Comparison of ENCODE assay signal across 27 cellular contexts in the genomic region with DNA sequence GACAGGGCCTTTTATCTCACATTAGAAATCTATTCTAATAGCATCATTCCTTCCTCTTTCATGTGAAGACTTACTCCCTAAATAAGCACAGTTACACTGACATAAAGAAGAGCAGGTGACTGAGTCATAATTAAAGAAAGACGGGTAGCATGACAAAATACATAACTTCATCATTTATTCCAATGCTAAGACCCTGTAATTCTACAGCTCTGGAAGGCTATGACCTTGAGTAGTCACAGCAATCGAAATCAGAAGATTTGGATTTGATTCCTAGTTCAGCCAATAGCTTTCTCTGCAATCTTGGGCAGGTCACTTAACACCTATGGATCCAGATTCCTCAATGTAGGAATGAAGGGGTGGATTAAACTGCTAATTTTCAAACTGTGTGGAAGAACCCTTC. TPM values are rescaled to one million over a fixed set of nuclear protein-coding genes. Genes with fewer than 3 reads are reported as not detected.
DNase-seq lines count a peak whose midpoint lies in the region; ATAC-seq, FAIRE-seq and TF ChIP-seq lines count a peak whose summit lies in the region.
"Had no signal": no experiment of that assay in that cellular context is flagged by ENCODE, and none has a peak within 500 bp of the region (broad histone marks: within the 10 kb centered on the region; RNA-seq: fewer than 3 reads in every experiment).

No MANE protein-coding gene starts in this region.

- no peaks in the 10 kb centered on the region for H3K4me1 ChIP-seq in HepG2 (ENCODE audit: insufficient read depth, low read length)
- no peaks in the 10 kb centered on the region for H3K4me1 ChIP-seq in right lobe of liver
- H3K4me1 ChIP-seq: A549, Caco-2 had no signal

- H3K27me3 Mint-ChIP-seq in activated CD4-positive, alpha-beta T cell treated with anti-CD3 and anti-CD28 coated beads for 36 hours: no peaks in the 10 kb centered on the region
- no peaks in the 10 kb centered on the region for H3K27me3 Mint-ChIP-seq in memory B cell
- H3K27me3 Mint-ChIP-seq: B cell; CD4-positive, alpha-beta T cell had no signal

- H3K4me1 Mint-ChIP-seq in activated CD4-positive, alpha-beta T cell treated with anti-CD3 and anti-CD28 coated beads for 36 hours: peaks cover 19% of the 10 kb centered on the region
- peaks cover 14% of the 10 kb centered on the region for H3K4me1 Mint-ChIP-seq in memory B cell

- no peak for TF ChIP-seq RAD21 in HepG2 (CRISPR knock-in tag; IDR thresholded peaks at IDR 0.05)

- H3K79me2 ChIP-seq in HepG2 (ENCODE audit: insufficient read depth, low read length): peaks cover 46% of the 10 kb centered on the region

- TF ChIP-seq EP300 in HepG2 (IDR thresholded peaks at IDR 0.05; ENCODE audit: low read depth in 2 of 2, low read length in 2 of 2) (no peak), HepG2 (CRISPR knock-in tag; IDR thresholded peaks at IDR 0.05; ENCODE audit: borderline replicate concordance) (no peak)

- no peak overlapping the region for H3K9ac ChIP-seq in HepG2 (ENCODE audit: insufficient read depth, low read depth, low read length)
- H3K9ac ChIP-seq: BLaER1 treated with 17β-estradiol and CSF1 and Interleukin-3, amounts not matched to agents 10 nM and 100 nM had no signal

- H3K27me3 ChIP-seq in HepG2 (ENCODE audit: control insufficient read depth in 1 of 2, insufficient read depth in 2 of 2, low read length in 2 of 2) (no peaks in the 10 kb centered on the region), right lobe of liver (no peaks in the 10 kb centered on the region)
- H3K27me3 ChIP-seq: BLaER1 treated with 17β-estradiol and CSF1 and Interleukin-3, amounts not matched to agents 10 nM and 100 nM had no signal

- no peak overlapping the region for H2AFZ ChIP-seq in HepG2 (ENCODE audit: low read length)

- in situ Hi-C loops in HepG2 (cut with HindIII; ENCODE audit: extremely low pct_ligation_motif_present, low pct_unique_long_range_greater_than_20kb): no loop called here

- WGBS in HepG2 (ENCODE audit: low lambda C conversion rate): 87% methylated on average over 2 of the region's 2 CpGs
- 83% methylated on average over 2 of the region's 2 CpGs for WGBS in right lobe of liver (ENCODE audit: insufficient coverage, low coverage, low lambda C conversion rate, missing lambda C conversion rate)

- ATAC-seq in activated CD4-positive, alpha-beta T cell treated with anti-CD3 and anti-CD28 coated beads for 36 hours: peak; percentile 33
- ATAC-seq in HepG2 (no peak), right lobe of liver (no peak), memory B cell (ENCODE audit: low read depth) (no peak)
- ATAC-seq: A549; CD8-positive, alpha-beta T cell; GM12878 had no signal

- peaks cover 18 to 66% of the 10 kb centered on the region in 2 experiments for H3K36me3 ChIP-seq in HepG2 (replicated peaks in 1 of 2; ENCODE audit: control insufficient read depth in 1 of 2, insufficient read depth in 2 of 2, low read length in 2 of 2)
- peaks cover 0 to 17% (median 3%) of the 10 kb centered on the region in 4 donors for H3K36me3 ChIP-seq in right lobe of liver

- H3K4me3 ChIP-seq in HepG2 (replicated peaks in 1 of 3; ENCODE audit: insufficient read depth in 1 of 3, low read depth in 2 of 3, low read length in 3 of 3) (no peak overlapping the region), right lobe of liver (no peak overlapping the region)
- H3K4me3 ChIP-seq: A549; BLaER1 treated with 17β-estradiol and CSF1 and Interleukin-3, amounts not matched to agents 10 nM and 100 nM; GM12878 had no signal

- no peak overlapping the region for H3K4me3 Mint-ChIP-seq in activated CD4-positive, alpha-beta T cell treated with anti-CD3 and anti-CD28 coated beads for 36 hours
- H3K4me3 Mint-ChIP-seq in memory B cell: no peak overlapping the region
- H3K4me3 Mint-ChIP-seq: B cell; CD4-positive, alpha-beta T cell; CD8-positive, alpha-beta T cell had no signal

- H3K27ac ChIP-seq in HepG2 (ENCODE audit: extremely low read length, insufficient read depth, low read length) (no peak overlapping the region), right lobe of liver (no peak overlapping the region)
- H3K27ac ChIP-seq: 22Rv1; A549; BLaER1 treated with 17β-estradiol and CSF1 and Interleukin-3, amounts not matched to agents 10 nM and 100 nM; C4-2B had no signal

- H3K4me2 ChIP-seq in HepG2 (ENCODE audit: low read depth, low read length): no peak overlapping the region
- H3K4me2 ChIP-seq: A549; BLaER1 treated with 17β-estradiol and CSF1 and Interleukin-3, amounts not matched to agents 10 nM and 100 nM had no signal

- TF ChIP-seq CTCF in HepG2 (CRISPR knock-in tag; IDR thresholded peaks at IDR 0.05): no peak
- no peak for TF ChIP-seq CTCF in right lobe of liver (IDR thresholded peaks at IDR 0.05)
- no peak for TF ChIP-seq CTCF in D721Med (IDR thresholded peaks at IDR 0.05; ENCODE audit: insufficient read depth, missing control alignments)

- no peak overlapping the region for H3K27ac Mint-ChIP-seq in activated CD4-positive, alpha-beta T cell treated with anti-CD3 and anti-CD28 coated beads for 36 hours
- H3K27ac Mint-ChIP-seq in memory B cell: peak overlapping the region; percentile 24
- H3K27ac Mint-ChIP-seq: B cell; CD4-positive, alpha-beta T cell; CD8-positive, alpha-beta T cell had no signal

- H3K9me3 ChIP-seq in HepG2 (ENCODE audit: low read length) (no peaks in the 10 kb centered on the region), right lobe of liver (no peaks in the 10 kb centered on the region)
- H3K9me3 ChIP-seq: A549; BLaER1 treated with 17β-estradiol and CSF1 and Interleukin-3, amounts not matched to agents 10 nM and 100 nM; Caco-2 had no signal

- no TSS peak for BruUV-seq in HepG2 (replicated peaks; lab: Mats Ljungman, UMichigan)

- peaks cover 46% of the 10 kb centered on the region for H4K20me1 ChIP-seq in HepG2 (ENCODE audit: insufficient read depth, low read length)

- CTCF ChIA-PET in activated CD4-positive, alpha-beta T cell treated with anti-CD3 and anti-CD28 coated beads for 36 hours (lab: Charles Lee): interaction anchor here (0.6 kb wide), 1 partner anchor 708 kb away, joined by 3 read pairs; no protein-coding TSS in a partner anchor
- CTCF ChIA-PET in HepG2 (lab: Yijun Ruan, JAX; ENCODE audit: low intra/inter-chr PET ratio, low total read pairs): no interaction called here

- no peak for DNase-seq in activated CD4-positive, alpha-beta T cell treated with anti-CD3 and anti-CD28 coated beads for 36 hours
- DNase-seq in activated CD4-positive, alpha-beta T cell treated with anti-CD3 and anti-CD28 coated beads, Interleukin-2, amount 50 U/mL, for 48 hours: no peak
- DNase-seq in HepG2 (ENCODE audit: low spot score) (no peak), right lobe of liver (no peak), D721Med (ENCODE audit: insufficient read length, low spot score) (no peak), memory B cell (ENCODE audit: low spot score in 2 of 2) (no peak), SW 1271 (lab: John Stamatoyannopoulos, UW) (no peak)
- DNase-seq: AML-193; Caco-2; Calu3; CD4-positive, alpha-beta T cell; CD8-positive, alpha-beta T cell; DMS 273 treated with DMSO at 0.1 percent for 48 hours; DMS153; DMS53; DMS79; DND-41; EL; GDM1 had no signal

- H3K9me3 Mint-ChIP-seq in activated CD4-positive, alpha-beta T cell treated with anti-CD3 and anti-CD28 coated beads for 36 hours (ENCODE audit: low read depth): no peaks in the 10 kb centered on the region
- no peaks in the 10 kb centered on the region for H3K9me3 Mint-ChIP-seq in memory B cell
- H3K9me3 Mint-ChIP-seq: CD4-positive, alpha-beta T cell; CD8-positive, alpha-beta T cell had no signal

- intact Hi-C loops in activated CD4-positive, alpha-beta T cell treated with anti-CD3 and anti-CD28 coated beads for 36 hours (cut with DNase I, micrococcal nuclease): no loop called here
- intact Hi-C loops in HepG2 (cut with micrococcal nuclease; ENCODE audit: unreplicated experiment): no loop called here
- intact Hi-C loops in right lobe of liver (cut with DNase I): no loop called here

- TF ChIP-seq POLR2A in HepG2 (IDR thresholded peaks at IDR 0.05; ENCODE audit: insufficient read depth in 1 of 2, low read depth in 2 of 2, low read length in 2 of 2) (no peak), right lobe of liver (IDR thresholded peaks at IDR 0.05) (no peak)

- H3K36me3 Mint-ChIP-seq in activated CD4-positive, alpha-beta T cell treated with anti-CD3 and anti-CD28 coated beads for 36 hours (ENCODE audit: low read depth): peaks cover 25% of the 10 kb centered on the region
- peaks cover 28% of the 10 kb centered on the region for H3K36me3 Mint-ChIP-seq in memory B cell

- no peak for FAIRE-seq in HepG2 (lab: Jason Lieb, UNC)
- FAIRE-seq in D721Med (lab: Jason Lieb, UNC): peak; percentile 77
- FAIRE-seq: A549, GM12878, GM12892, GM18507 had no signal

- POLR2A ChIA-PET in activated CD4-positive, alpha-beta T cell treated with anti-CD3 and anti-CD28 coated beads for 36 hours (lab: Charles Lee): no interaction called here
- POLR2A ChIA-PET in HepG2 (lab: Yijun Ruan, JAX): no interaction called here

TF ChIP-seq in HepG2, 621 proteins besides CTCF, POLR2A, EP300 and RAD21 (continues in another document):
- TF ChIP-seq CREM (IDR thresholded peaks at IDR 0.05): no peak
- TF ChIP-seq CREM (CRISPR knock-in tag; IDR thresholded peaks at IDR 0.05): no peak

RNA-seq across cellular contexts. Expression of gene KDM7A, which starts 42.7 kb away (rescaled TPM):
- total RNA-seq in activated CD4-positive, alpha-beta T cell treated with anti-CD3 and anti-CD28 coated beads for 36 hours: 10 to 100 TPM; 17.9 to 28.7 TPM
- total RNA-seq in HepG2 (2016; rRNA removed; fragmentation: Illumina TruSeq; extraction: Trizol) (10.8 and 15.0 TPM in 2 replicates), right lobe of liver (10 to 100 TPM in 1 of 6 experiments, 1 to 10 TPM in 5; 3.7 to 10.7 (median 6.8) TPM)
- total RNA-seq in HepG2 (2016; cell fraction: cytosol; rRNA removed; fragmentation: Illumina TruSeq; extraction: Trizol; ENCODE audit: low read depth): 1.8 and 2.0 TPM in 2 replicates
- 10.8 and 15.2 TPM in 2 replicates for total RNA-seq in HepG2 (2016; cell fraction: insoluble cytoplasmic fraction; rRNA removed; fragmentation: Illumina TruSeq; extraction: Trizol)
- 3.6 and 4.1 TPM in 2 replicates for total RNA-seq in HepG2 (2016; cell fraction: membrane; rRNA removed; fragmentation: Illumina TruSeq; extraction: Trizol)
- 20.9 and 24.0 TPM in 2 replicates for total RNA-seq in HepG2 (2016; cell fraction: nucleus; rRNA removed; fragmentation: Illumina TruSeq; extraction: Trizol)
- polyA plus RNA-seq in HepG2 (2011; rRNA removed): 15.7 and 16.8 TPM in 2 replicates
- 8.4 and 9.9 TPM in 2 replicates for polyA plus RNA-seq in HepG2 (2011; cell fraction: cytosol; rRNA removed)
- 61.8 and 62.8 TPM in 2 replicates for polyA plus RNA-seq in HepG2 (2011; cell fraction: nucleus; rRNA removed)
- 16.1 and 18.5 TPM in 2 replicates for polyA plus RNA-seq in HepG2 (2012)
- polyA plus RNA-seq in HepG2 (2016; cell fraction: cytosol; fragmentation: Illumina TruSeq; extraction: Trizol; ENCODE audit: low read depth): 0.14 and 0.46 TPM in 2 replicates
- polyA plus RNA-seq in HepG2 (2016; cell fraction: insoluble cytoplasmic fraction; fragmentation: Illumina TruSeq; extraction: Trizol; ENCODE audit: low read depth): 7.0 and 7.1 TPM in 2 replicates
- 1.5 and 1.6 TPM in 2 replicates for polyA plus RNA-seq in HepG2 (2016; cell fraction: membrane; fragmentation: Illumina TruSeq; extraction: Trizol; ENCODE audit: low read depth)
- 19.4 and 21.7 TPM in 2 replicates for polyA plus RNA-seq in HepG2 (2016; cell fraction: nucleus; fragmentation: Illumina TruSeq; extraction: Trizol; ENCODE audit: insufficient read depth, low read depth)
- 4.4 and 44.0 TPM in 2 replicates for polyA minus RNA-seq in HepG2 (2011; rRNA and poly(A)+ RNA removed; ENCODE audit: low replicate concordance)
- polyA minus RNA-seq in HepG2 (2011; cell fraction: cytosol; rRNA and poly(A)+ RNA removed): 30.4 and 36.9 TPM in 2 replicates
- 140 TPM in 2 replicates for polyA minus RNA-seq in HepG2 (2011; cell fraction: nucleus; rRNA and poly(A)+ RNA removed)
